ENCODE assay signal across 1 cellular context in genomic region chr17:27293359-27293897, GRCh38.
A peak's percentile ranks its signal among the peaks of the same experiment; 100 is the strongest.
TF ChIP-seq lines count a peak whose summit lies in the region.

No MANE protein-coding gene starts in this region.

TF ChIP-seq in K562, 482 proteins besides CTCF, POLR2A, EP300 and RAD21 (continued from another document and continues in another):
- no peak for TF ChIP-seq ZNF511 (CRISPR knock-in tag; IDR thresholded peaks at IDR 0.05)
- TF ChIP-seq FOXJ3 (CRISPR knock-in tag; IDR thresholded peaks at IDR 0.05) = no peak
- no peak for TF ChIP-seq ZNF277 (CRISPR knock-in tag; IDR thresholded peaks at IDR 0.05; ENCODE audit: borderline replicate concordance)
- TF ChIP-seq ILK (tag; IDR thresholded peaks at IDR 0.05; ENCODE audit: borderline replicate concordance, low read depth) = no peak
- TF ChIP-seq GTF2A2 (tag; IDR thresholded peaks at IDR 0.05) = peak; percentile 80
- TF ChIP-seq THAP7 (CRISPR knock-in tag; IDR thresholded peaks at IDR 0.05) = no peak
- TF ChIP-seq HNRNPUL1 (IDR thresholded peaks at IDR 0.05; ENCODE audit: low read length) = no peak
- TF ChIP-seq GTF2F1 (IDR thresholded peaks at IDR 0.05; ENCODE audit: low read depth, low read length) = no peak
- no peak for TF ChIP-seq ZNF785 (CRISPR knock-in tag; IDR thresholded peaks at IDR 0.05)
- no peak for TF ChIP-seq ZNF644 (tag; IDR thresholded peaks at IDR 0.05; ENCODE audit: low read depth)
- no peak for TF ChIP-seq POU5F1 (IDR thresholded peaks at IDR 0.05; ENCODE audit: borderline replicate concordance, low read depth, low read length, partially characterized antibody)
- TF ChIP-seq ELK3 (CRISPR knock-in tag; IDR thresholded peaks at IDR 0.05) = no peak
- 0 out of 2 replicates have a peak, but pooled peaks have one; percentile 26 for TF ChIP-seq NR2C1 (IDR thresholded peaks at IDR 0.05)
- peak; percentile 86 for TF ChIP-seq NR2C1 (tag; IDR thresholded peaks at IDR 0.05)
- TF ChIP-seq MYC (IDR thresholded peaks at IDR 0.05; ENCODE audit: low read depth, low read length) = no peak
- peak; percentile 75; the same call in 1 of the 2 replicates for TF ChIP-seq MYC (CRISPR knock-in tag; IDR thresholded peaks at IDR 0.05; ENCODE audit: borderline replicate concordance, low read depth)
- TF ChIP-seq SOX6 (IDR thresholded peaks at IDR 0.05) = no peak
- TF ChIP-seq PYGO2 (tag; IDR thresholded peaks at IDR 0.05) = peak; percentile 86
- no peak for TF ChIP-seq SFPQ (IDR thresholded peaks at IDR 0.05; ENCODE audit: low read depth, low read length)
- TF ChIP-seq NFE2 (IDR thresholded peaks at IDR 0.05; ENCODE audit: low read depth) = no peak
- peak; percentile 72 for TF ChIP-seq PTTG1 (tag; IDR thresholded peaks at IDR 0.05; ENCODE audit: low read depth)
- no peak for TF ChIP-seq ZNF586 (CRISPR knock-in tag; conservative IDR thresholded peaks at IDR 0.05)
- no peak for TF ChIP-seq POLR2G (IDR thresholded peaks at IDR 0.05; ENCODE audit: low read depth, low read length)
- TF ChIP-seq ETV6 (IDR thresholded peaks at IDR 0.05; ENCODE audit: borderline replicate concordance in 1 of 2, low read depth in 2 of 2, low read length in 1 of 2) = no peak
- no peak for TF ChIP-seq ETV6 (CRISPR knock-in tag; IDR thresholded peaks at IDR 0.05; ENCODE audit: borderline replicate concordance)
- no peak for TF ChIP-seq RBBP5 (IDR thresholded peaks at IDR 0.05; ENCODE audit: borderline replicate concordance, insufficient read depth, low read length, poor library complexity, severe bottlenecking)
- TF ChIP-seq NFE2L1 (tag; IDR thresholded peaks at IDR 0.05; ENCODE audit: borderline replicate concordance, low read depth) = 0 out of 2 replicates have a peak, but pooled peaks have one; percentile 17
- TF ChIP-seq ETS2 (tag; IDR thresholded peaks at IDR 0.05; ENCODE audit: borderline replicate concordance, poor library complexity, severe bottlenecking) = peak; percentile 53
- TF ChIP-seq HOXB6 (CRISPR knock-in tag; IDR thresholded peaks at IDR 0.05; ENCODE audit: borderline replicate concordance) = no peak
- no peak for TF ChIP-seq WHSC1 (IDR thresholded peaks at IDR 0.05; ENCODE audit: low read length)
- TF ChIP-seq IRF9 (tag; IDR thresholded peaks at IDR 0.05) = peak; percentile 89
- TF ChIP-seq TAF9B (IDR thresholded peaks at IDR 0.05; ENCODE audit: partially characterized antibody) = no peak
- no peak for TF ChIP-seq PRMT5 (CRISPR knock-in tag; IDR thresholded peaks at IDR 0.05)
- TF ChIP-seq NFRKB (IDR thresholded peaks at IDR 0.05; ENCODE audit: low read depth) = peak; percentile 84
- no peak for TF ChIP-seq HMG20A (CRISPR knock-in tag; conservative IDR thresholded peaks at IDR 0.05)
- TF ChIP-seq HNRNPL (IDR thresholded peaks at IDR 0.05; ENCODE audit: low read depth, low read length) = no peak
- TF ChIP-seq SRSF3 (IDR thresholded peaks at IDR 0.05; ENCODE audit: insufficient read depth, low read length) = no peak
- TF ChIP-seq ZNF146 (CRISPR knock-in tag; IDR thresholded peaks at IDR 0.05; ENCODE audit: unreplicated experiment) = no peak
- peak; percentile 96 for TF ChIP-seq ZNF583 (CRISPR knock-in tag; IDR thresholded peaks at IDR 0.05)
- no peak for TF ChIP-seq ZNF696 (CRISPR knock-in tag; conservative IDR thresholded peaks at IDR 0.05)
- no peak for TF ChIP-seq EGR1 (conservative IDR thresholded peaks at IDR 0.05)
- TF ChIP-seq SRF (CRISPR knock-in tag; IDR thresholded peaks at IDR 0.05) = no peak
- TF ChIP-seq SNIP1 (IDR thresholded peaks at IDR 0.05; ENCODE audit: low read depth) = no peak
- TF ChIP-seq ZNF316 (IDR thresholded peaks at IDR 0.05) = no peak
- TF ChIP-seq TEAD1 (CRISPR knock-in tag; IDR thresholded peaks at IDR 0.05) = peak in 1 of 2 experiments; percentile 75; a peak in 1 of 4 replicates
- TF ChIP-seq FOXO4 (CRISPR knock-in tag; IDR thresholded peaks at IDR 0.05) = peak; percentile 93
- 0 out of 2 replicates have a peak, but pooled peaks have one; percentile 56 for TF ChIP-seq ZNF444 (CRISPR knock-in tag; IDR thresholded peaks at IDR 0.05)
- TF ChIP-seq USF2 (CRISPR knock-in tag; IDR thresholded peaks at IDR 0.05) = no peak
- TF ChIP-seq ZNF274 (IDR thresholded peaks at IDR 0.05; ENCODE audit: borderline replicate concordance, low read depth, low read length) = no peak
- TF ChIP-seq ZFPM2 (CRISPR knock-in tag; IDR thresholded peaks at IDR 0.05) = 0 out of 2 replicates have a peak, but pooled peaks have one; percentile 76
- TF ChIP-seq ZBTB1 (CRISPR knock-in tag; IDR thresholded peaks at IDR 0.05; ENCODE audit: borderline replicate concordance, low read depth) = no peak
- no peak for TF ChIP-seq ZNF75A (CRISPR knock-in tag; IDR thresholded peaks at IDR 0.05)
- no peak for TF ChIP-seq TAL1 (IDR thresholded peaks at IDR 0.05)
- peak; percentile 46 for TF ChIP-seq CEBPB (tag; IDR thresholded peaks at IDR 0.05)
- TF ChIP-seq ZNF347 (CRISPR knock-in tag; IDR thresholded peaks at IDR 0.05; ENCODE audit: low read depth) = no peak
- TF ChIP-seq RUNX1 (IDR thresholded peaks at IDR 0.05; ENCODE audit: low read depth) = no peak
- TF ChIP-seq KHSRP (IDR thresholded peaks at IDR 0.05) = no peak
- TF ChIP-seq HDAC8 (tag; IDR thresholded peaks at IDR 0.05) = peak; percentile 91
- no peak for TF ChIP-seq MEF2A (IDR thresholded peaks at IDR 0.05; ENCODE audit: control insufficient read depth, low read depth, low read length)
- no peak for TF ChIP-seq RB1 (IDR thresholded peaks at IDR 0.05; ENCODE audit: low read depth)
- peak; percentile 77 for TF ChIP-seq ZNF449 (CRISPR knock-in tag; IDR thresholded peaks at IDR 0.05)
- no peak for TF ChIP-seq BRD4 (IDR thresholded peaks at IDR 0.05)
- TF ChIP-seq MTF1 (CRISPR knock-in tag; IDR thresholded peaks at IDR 0.05; ENCODE audit: borderline replicate concordance) = peak; percentile 55; the same call in 1 of the 2 replicates
- no peak for TF ChIP-seq ZBTB43 (CRISPR knock-in tag; IDR thresholded peaks at IDR 0.05)
- TF ChIP-seq ZNF79 (CRISPR knock-in tag; IDR thresholded peaks at IDR 0.05; ENCODE audit: low read depth) = peak; percentile 67; the same call in 1 of the 2 replicates
